Comparison of ENCODE assay signal across 15 cellular contexts in genomic region chr10:99676435-99676834, GRCh38. TPM values are rescaled to one million over a fixed set of nuclear protein-coding genes. Genes with fewer than 3 reads are reported as not detected.
DNase-seq lines count a peak whose midpoint lies in the region; ATAC-seq, FAIRE-seq and TF ChIP-seq lines count a peak whose summit lies in the region.
"Had no signal": no experiment of that assay in that cellular context is flagged by ENCODE, and none has a peak within 500 bp of the region (broad histone marks: within the 10 kb centered on the region; RNA-seq: fewer than 3 reads in every experiment).

No MANE protein-coding gene starts in this region.

- H3K27me3 ChIP-seq in pancreas, result no peaks in the 10 kb centered on the region
- H3K27me3 ChIP-seq: tibial artery had no signal

- peaks cover 0 to 15% (median 0%) of the 10 kb centered on the region in 3 donors for H3K36me3 ChIP-seq in pancreas

- intact Hi-C loops in pancreas (cut with DNase I), result no loop called here

- no peak for FAIRE-seq in pancreas (lab: Jason Lieb, UNC)
- FAIRE-seq: bronchial epithelial cell had no signal

- DNase-seq in EL (peak; percentile 83), NCI-H226 (peak; percentile 85), fibroblast of gingiva (ENCODE audit: low read depth) (peak; percentile 31), pancreas (peak in 2 of 6 donors; percentile 24 to 46)
- no peak for DNase-seq in activated CD4-positive, alpha-beta T cell treated with anti-CD3 and anti-CD28 coated beads for 4 hours
- DNase-seq: activated naive CD4-positive, alpha-beta T cell; CD4-positive, alpha-beta T cell; DMS79 treated with DMSO at 0.1 percent for 48 hours; SHP77 treated with DMSO at 0.1 percent for 48 hours; tibial artery had no signal

- H3K27ac ChIP-seq in pancreas, result peak overlapping the region in 2 of 4 donors; percentile 50 to 56
- H3K27ac ChIP-seq: tibial artery had no signal

- no peaks in the 10 kb centered on the region for H3K9me3 ChIP-seq in pancreas
- H3K9me3 ChIP-seq: tibial artery had no signal

- no peak for TF ChIP-seq CTCF in pancreas (IDR thresholded peaks at IDR 0.05)

- peaks cover 10 to 32% (median 22%) of the 10 kb centered on the region in 3 donors for H3K4me1 ChIP-seq in pancreas
- H3K4me1 ChIP-seq: tibial artery had no signal

- ATAC-seq in pancreas (peak; percentile 39 to 78 (median 64)), GM18502 (IDR thresholded peaks at IDR 0.05; ENCODE audit: poor library complexity, unreplicated experiment) (no peak), GM21737 (IDR thresholded peaks at IDR 0.05; ENCODE audit: unreplicated experiment) (no peak), HG03139 (IDR thresholded peaks at IDR 0.05; ENCODE audit: unreplicated experiment) (no peak)
- ATAC-seq: activated CD4-positive, CD25-positive, alpha-beta regulatory T cell treated with anti-CD3 and anti-CD28 coated beads, Interleukin-2, amount 50 U/mL, for 24 hours had no signal

- no peak overlapping the region for H3K4me3 ChIP-seq in pancreas
- H3K4me3 ChIP-seq: tibial artery had no signal

RNA-seq across cellular contexts. Expression of gene ENTPD7, which starts 17.1 kb away (rescaled TPM):
- total RNA-seq in pancreas, result 10 to 100 TPM in 4 of 6 donors, 1 to 10 TPM in 2; 8.4 to 19.8 (median 14.4) TPM
- 1 to 10 TPM; 1.8 to 1.9 TPM for polyA plus RNA-seq in pancreas

RNA-seq across cellular contexts. Expression of gene COX15, which starts 55.5 kb away (rescaled TPM):
- 10 to 100 TPM; 11.8 to 18.4 (median 16.6) TPM for total RNA-seq in pancreas
- polyA plus RNA-seq in pancreas, result 10 to 100 TPM in 1 of 2 donors, 1 to 10 TPM in 1; 5.8 to 13.5 TPM

RNA-seq across cellular contexts. Expression of gene CUTC, which starts 55.6 kb away (rescaled TPM):
- 10 to 100 TPM in 1 of 6 donors, 1 to 10 TPM in 5; 5.4 to 10.0 (median 7.2) TPM for total RNA-seq in pancreas
- polyA plus RNA-seq in pancreas, result 10 to 100 TPM; 13.2 to 14.5 TPM

RNA-seq across cellular contexts. Expression of gene SLC25A28, which starts 56.2 kb away (rescaled TPM):
- total RNA-seq in pancreas, result 10 to 100 TPM; 18.8 to 29.1 (median 23.8) TPM
- 100 to 1,000 TPM in 1 of 2 donors, 10 to 100 TPM in 1; 88.7 to 128 TPM for polyA plus RNA-seq in pancreas

Comparison
In these comparisons a context has a peak if more than half of its experiments do, and no peak if none do; other contexts are left out.
1. DNase-seq: peak in EL (single experiment), NCI-H226 (single experiment) and fibroblast of gingiva (single experiment); none in activated CD4-positive, alpha-beta T cell treated with anti-CD3 and anti-CD28 coated beads for 4 hours (0 of 2).
2. ATAC-seq: peak in pancreas (4 of 4); none in GM18502 (single experiment), GM21737 (single experiment) and HG03139 (single experiment).